Comparison of ENCODE assay signal across 11 cellular contexts in genomic region chr10:43155221-43155620, GRCh38. TPM values are rescaled to one million over a fixed set of nuclear protein-coding genes. Genes with fewer than 3 reads are reported as not detected.
DNase-seq lines count a peak whose midpoint lies in the region; ATAC-seq and TF ChIP-seq lines count a peak whose summit lies in the region.
"Had no signal": no experiment of that assay in that cellular context is flagged by ENCODE, and none has a peak within 500 bp of the region (broad histone marks: within the 10 kb centered on the region; RNA-seq: fewer than 3 reads in every experiment).

No MANE protein-coding gene starts in this region.

- CTCF ChIA-PET in OCI-LY7 (lab: Charles Lee; ENCODE audit: unreplicated experiment), result no interaction called here

- no peak overlapping the region for H3K9ac ChIP-seq in mesenchymal stem cell (ENCODE audit: low read length)
- H3K9ac ChIP-seq: GM23248 had no signal

- no peaks in the 10 kb centered on the region for H3K9me3 Mint-ChIP-seq in natural killer cell
- H3K9me3 Mint-ChIP-seq in natural killer cell treated with Interleukin-12 subunit alpha and Interleukin-12 subunit beta and Interleukin-15 and Interleukin-18, amount 100 ng/mL, for 72 hours, result no peaks in the 10 kb centered on the region
- H3K9me3 Mint-ChIP-seq in nephron progenitor cell, result peaks cover 4% of the 10 kb centered on the region

- H3K36me3 ChIP-seq in OCI-LY7 (ENCODE audit: insufficient read depth, low read length) (peaks cover 20% of the 10 kb centered on the region), mesenchymal stem cell (ENCODE audit: control insufficient read depth in 1 of 2, insufficient read depth in 2 of 2, low read depth in 1 of 2, low read length in 2 of 2) (peaks cover 0 to 7% of the 10 kb centered on the region in 2 experiments), lower lobe of right lung (no peaks in the 10 kb centered on the region)

- no peaks in the 10 kb centered on the region for H3K9me2 ChIP-seq in OCI-LY7 (ENCODE audit: insufficient read depth, low read length)

- H3K4me2 ChIP-seq in OCI-LY7 (ENCODE audit: low read length) (no peak overlapping the region), mesenchymal stem cell (ENCODE audit: low read length, poor library complexity, severe bottlenecking) (no peak overlapping the region)

- H3K14ac ChIP-seq in mesenchymal stem cell (ENCODE audit: low read length in 2 of 2), result no peak overlapping the region

- H2AK5ac ChIP-seq in mesenchymal stem cell (ENCODE audit: low read length, severe bottlenecking), result peak overlapping the region; percentile 59

- H4K91ac ChIP-seq in mesenchymal stem cell (ENCODE audit: low read length), result no peak overlapping the region

- peak overlapping the region; percentile 4 to 25 for H3K27ac Mint-ChIP-seq in natural killer cell
- no peak overlapping the region for H3K27ac Mint-ChIP-seq in natural killer cell treated with Interleukin-12 subunit alpha and Interleukin-12 subunit beta and Interleukin-15 and Interleukin-18, amount 100 ng/mL, for 72 hours
- H3K27ac Mint-ChIP-seq in nephron progenitor cell, result no peak overlapping the region

- H3K23ac ChIP-seq in mesenchymal stem cell (ENCODE audit: low read length in 2 of 2), result no peak overlapping the region

- H3K27ac ChIP-seq in OCI-LY7 (ENCODE audit: low read depth, low read length, poor library complexity, severe bottlenecking) (no peak overlapping the region), mesenchymal stem cell (ENCODE audit: low read length, poor library complexity, severe bottlenecking) (no peak overlapping the region), lower lobe of right lung (no peak overlapping the region)
- H3K27ac ChIP-seq: GM23248, HL-60 had no signal

- intact Hi-C loops in natural killer cell (cut with micrococcal nuclease), result no loop called here
- intact Hi-C loops in OCI-LY7 (cut with micrococcal nuclease; ENCODE audit: unreplicated experiment), result no loop called here
- intact Hi-C loops in lower lobe of right lung (cut with DNase I), result no loop called here

- H3K4me1 Mint-ChIP-seq in natural killer cell (peaks cover 53 to 60% of the 10 kb centered on the region in 2 donors), nephron progenitor cell (peaks cover 11% of the 10 kb centered on the region)
- peaks cover 45 to 53% of the 10 kb centered on the region in 2 donors for H3K4me1 Mint-ChIP-seq in natural killer cell treated with Interleukin-12 subunit alpha and Interleukin-12 subunit beta and Interleukin-15 and Interleukin-18, amount 100 ng/mL, for 72 hours (ENCODE audit: low read depth in 2 of 2)

- H2BK5ac ChIP-seq in mesenchymal stem cell (ENCODE audit: low read depth, low read length, poor library complexity, severe bottlenecking), result no peak overlapping the region

- H2AFZ ChIP-seq in OCI-LY7 (ENCODE audit: low read length) (no peak overlapping the region), mesenchymal stem cell (ENCODE audit: low read depth, low read length) (no peak overlapping the region)
- H2AFZ ChIP-seq: GM23248 had no signal

- H3K18ac ChIP-seq in mesenchymal stem cell (ENCODE audit: low read depth in 1 of 2, low read length in 2 of 2), result no peak overlapping the region

- H3K9me3 ChIP-seq in OCI-LY7 (ENCODE audit: low read length) (no peaks in the 10 kb centered on the region), mesenchymal stem cell (ENCODE audit: control insufficient read depth, low read length) (no peaks in the 10 kb centered on the region), lower lobe of right lung (no peaks in the 10 kb centered on the region)

- no peak overlapping the region for H2BK15ac ChIP-seq in mesenchymal stem cell (ENCODE audit: low read depth, poor library complexity, severe bottlenecking)

- no peak overlapping the region for H4K8ac ChIP-seq in mesenchymal stem cell (ENCODE audit: low read length)

- in situ Hi-C loops in KBM-7 (cut with MboI; ENCODE audit: low pct_unique_long_range_greater_than_20kb, low sequenced_read_pairs), result no loop called here

- WGBS in mesenchymal stem cell, result 92% methylated on average over 2 of the region's 2 CpGs

- no peak overlapping the region for H2BK120ac ChIP-seq in mesenchymal stem cell (ENCODE audit: low read depth, low read length)

- no peaks in the 10 kb centered on the region for H3K27me3 Mint-ChIP-seq in natural killer cell (ENCODE audit: low read depth in 2 of 2)
- H3K27me3 Mint-ChIP-seq in natural killer cell treated with Interleukin-12 subunit alpha and Interleukin-12 subunit beta and Interleukin-15 and Interleukin-18, amount 100 ng/mL, for 72 hours, result no peaks in the 10 kb centered on the region
- peaks cover 4% of the 10 kb centered on the region for H3K27me3 Mint-ChIP-seq in nephron progenitor cell (ENCODE audit: low read depth, poor library complexity)

- H3K4me3 Mint-ChIP-seq in natural killer cell (no peak overlapping the region), nephron progenitor cell (no peak overlapping the region)
- no peak overlapping the region for H3K4me3 Mint-ChIP-seq in natural killer cell treated with Interleukin-12 subunit alpha and Interleukin-12 subunit beta and Interleukin-15 and Interleukin-18, amount 100 ng/mL, for 72 hours

- BruUV-seq in OCI-LY7 (replicated peaks; lab: Mats Ljungman, UMichigan), result TSS peak; percentile 36

- DNase-seq in natural killer cell, result no peak
- no peak for DNase-seq in natural killer cell treated with Interleukin-12 subunit alpha and Interleukin-12 subunit beta and Interleukin-15 and Interleukin-18, amount 100 ng/mL, for 72 hours (ENCODE audit: low spot score)
- no peak for DNase-seq in OCI-LY7 (ENCODE audit: low spot score)
- DNase-seq in mesenchymal stem cell, result no peak
- DNase-seq in nephron progenitor cell, result no peak
- DNase-seq in KBM-7, result no peak
- DNase-seq in lower lobe of right lung, result no peak
- DNase-seq: DMS53, GF-D8, GM23248 had no signal

- H3K36me3 Mint-ChIP-seq in natural killer cell, result no peaks in the 10 kb centered on the region
- H3K36me3 Mint-ChIP-seq in natural killer cell treated with Interleukin-12 subunit alpha and Interleukin-12 subunit beta and Interleukin-15 and Interleukin-18, amount 100 ng/mL, for 72 hours, result peaks cover 6% of the 10 kb centered on the region
- no peaks in the 10 kb centered on the region for H3K36me3 Mint-ChIP-seq in nephron progenitor cell (ENCODE audit: low read depth)

- no peak for TF ChIP-seq CTCF in natural killer cell (IDR thresholded peaks at IDR 0.05)
- TF ChIP-seq CTCF in OCI-LY7 (conservative IDR thresholded peaks at IDR 0.05; ENCODE audit: low read length), result no peak
- no peak for TF ChIP-seq CTCF in nephron progenitor cell (IDR thresholded peaks at IDR 0.05)
- no peak for TF ChIP-seq CTCF in lower lobe of right lung (IDR thresholded peaks at IDR 0.05)

- ATAC-seq in natural killer cell (no peak), lower lobe of right lung (no peak)
- no peak for ATAC-seq in natural killer cell treated with Interleukin-12 subunit alpha and Interleukin-12 subunit beta and Interleukin-15 and Interleukin-18, amount 100 ng/mL, for 72 hours

- H3K27me3 ChIP-seq in mesenchymal stem cell (ENCODE audit: control insufficient read depth in 1 of 2, insufficient read depth in 1 of 2, low read length in 2 of 2) (no peaks in the 10 kb centered on the region), lower lobe of right lung (ENCODE audit: low read depth) (no peaks in the 10 kb centered on the region)

- H2BK12ac ChIP-seq in mesenchymal stem cell (ENCODE audit: low read length in 2 of 2), result no peak overlapping the region

- peaks cover 15% of the 10 kb centered on the region for H3K79me1 ChIP-seq in mesenchymal stem cell (replicated peaks; ENCODE audit: low read length, poor library complexity, severe bottlenecking)

- H3K4me1 ChIP-seq in OCI-LY7 (ENCODE audit: insufficient read depth, low read length, poor library complexity, severe bottlenecking) (peaks cover 8% of the 10 kb centered on the region), mesenchymal stem cell (ENCODE audit: control insufficient read depth, insufficient read depth, low read depth, low read length) (peaks cover 4% of the 10 kb centered on the region), lower lobe of right lung (peaks cover 49% of the 10 kb centered on the region)

- H4K20me1 ChIP-seq in OCI-LY7 (ENCODE audit: insufficient read depth, low read length), result peaks cover 14% of the 10 kb centered on the region; the same call in 1 of the 2 replicates

- H3K79me2 ChIP-seq in OCI-LY7 (ENCODE audit: insufficient read depth, low read depth, low read length), result peaks cover 96% of the 10 kb centered on the region

- H3K4me3 ChIP-seq in OCI-LY7 (ENCODE audit: low read depth, low read length, poor library complexity, severe bottlenecking), result no peak overlapping the region
- no peak overlapping the region for H3K4me3 ChIP-seq in mesenchymal stem cell (ENCODE audit: insufficient read depth in 1 of 2, low read depth in 1 of 2, low read length in 2 of 2)
- no peak overlapping the region for H3K4me3 ChIP-seq in lower lobe of right lung
- H3K4me3 ChIP-seq: GM23248 had no signal

- no peak overlapping the region for H3K4ac ChIP-seq in mesenchymal stem cell (ENCODE audit: low read depth in 1 of 2, low read length in 2 of 2)

- POLR2A ChIA-PET in OCI-LY7 (lab: Charles Lee), result interaction anchor here (1.3 to 1.6 kb wide), 2 partner anchors 10 to 16 kb away, joined by 5 to 6 read pairs; no protein-coding TSS in a partner anchor

RNA-seq across cellular contexts. Expression of gene CSGALNACT2, which starts 17.0 kb away (rescaled TPM):
- total RNA-seq in natural killer cell (10 to 100 TPM; 49.9 to 57.4 (median 52.8) TPM), OCI-LY7 (2022) (33.6 and 38.8 TPM in 2 replicates), lower lobe of right lung (36.4 TPM)
- 10 to 100 TPM; 31.4 to 41.3 TPM for total RNA-seq in natural killer cell treated with Interleukin-12 subunit alpha and Interleukin-12 subunit beta and Interleukin-15 and Interleukin-18, amount 100 ng/mL, for 72 hours
- 13.2 and 16.7 TPM in 2 replicates for total RNA-seq in OCI-LY7 (2014; rRNA removed; shearing (Covaris generic))
- 35.5 TPM for polyA plus RNA-seq in mesenchymal stem cell (2013, experiment 1 of 2)
- polyA plus RNA-seq in mesenchymal stem cell (2013, experiment 2 of 2), result 37.6 TPM

Comparison
In these comparisons a context has a peak if more than half of its experiments do, and no peak if none do; other contexts are left out.
1. H3K27ac Mint-ChIP-seq: peak in natural killer cell (2 of 2); none in natural killer cell treated with Interleukin-12 subunit alpha and Interleukin-12 subunit beta and Interleukin-15 and Interleukin-18, amount 100 ng/mL, for 72 hours (0 of 2) and nephron progenitor cell (single experiment).